1 cellular context compared by ENCODE assay signal in the genomic region with DNA sequence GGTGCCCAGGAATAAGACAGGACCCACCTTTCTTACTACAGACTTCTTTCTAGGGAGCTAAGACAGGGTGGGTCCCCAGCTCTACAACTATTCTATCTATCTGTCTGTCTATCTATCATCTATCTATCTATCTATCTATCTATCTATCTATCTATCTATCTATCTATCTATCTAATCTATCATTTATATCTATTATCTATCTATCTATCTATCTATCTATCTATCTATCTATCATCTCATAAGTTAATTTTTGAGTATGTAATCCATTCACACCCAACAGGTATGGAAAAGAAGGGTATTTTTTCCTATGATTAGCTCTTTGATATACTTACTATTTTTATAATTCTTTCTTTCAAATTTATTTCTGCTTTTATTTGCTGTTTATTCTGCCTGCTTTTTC.
TF ChIP-seq lines count a peak whose summit lies in the region.

No MANE protein-coding gene starts in this region.

TF ChIP-seq in K562, 482 proteins besides CTCF, POLR2A, EP300 and RAD21 (continued from another document):
- TF ChIP-seq, protein P1, sequence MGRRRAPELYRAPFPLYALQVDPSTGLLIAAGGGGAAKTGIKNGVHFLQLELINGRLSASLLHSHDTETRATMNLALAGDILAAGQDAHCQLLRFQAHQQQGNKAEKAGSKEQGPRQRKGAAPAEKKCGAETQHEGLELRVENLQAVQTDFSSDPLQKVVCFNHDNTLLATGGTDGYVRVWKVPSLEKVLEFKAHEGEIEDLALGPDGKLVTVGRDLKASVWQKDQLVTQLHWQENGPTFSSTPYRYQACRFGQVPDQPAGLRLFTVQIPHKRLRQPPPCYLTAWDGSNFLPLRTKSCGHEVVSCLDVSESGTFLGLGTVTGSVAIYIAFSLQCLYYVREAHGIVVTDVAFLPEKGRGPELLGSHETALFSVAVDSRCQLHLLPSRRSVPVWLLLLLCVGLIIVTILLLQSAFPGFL (CRISPR knock-in tag; IDR thresholded peaks at IDR 0.05), result no peak
- TF ChIP-seq TAF7 (tag; IDR thresholded peaks at IDR 0.05) (no peak), NUFIP1 (IDR thresholded peaks at IDR 0.05; ENCODE audit: partially characterized antibody) (no peak), TCF15 (CRISPR knock-in tag; IDR thresholded peaks at IDR 0.05) (no peak), ZFP30 (CRISPR knock-in tag; IDR thresholded peaks at IDR 0.05; ENCODE audit: borderline replicate concordance) (no peak), PTBP1 (IDR thresholded peaks at IDR 0.05; ENCODE audit: low read depth, low read length) (no peak), MTA1 (IDR thresholded peaks at IDR 0.05; ENCODE audit: borderline replicate concordance) (peak; percentile 79; the same call in 1 of the 2 replicates), GATAD2B (IDR thresholded peaks at IDR 0.05; ENCODE audit: borderline replicate concordance) (peak; percentile 97), SP1 (CRISPR knock-in tag; IDR thresholded peaks at IDR 0.05) (no peak), KAT8 (IDR thresholded peaks at IDR 0.05; ENCODE audit: low read depth) (no peak), MAFK (IDR thresholded peaks at IDR 0.05; ENCODE audit: low read length) (no peak), GATAD2A (IDR thresholded peaks at IDR 0.05) (0 out of 2 replicates have a peak, but pooled peaks have one; percentile 50), SRSF9 (IDR thresholded peaks at IDR 0.05; ENCODE audit: borderline replicate concordance, low read depth, low read length) (no peak), ZBTB17 (CRISPR knock-in tag; IDR thresholded peaks at IDR 0.05) (no peak), SP2 (IDR thresholded peaks at IDR 0.05; ENCODE audit: extremely low read depth, low read depth, low read length, poor library complexity, severe bottlenecking) (no peak), ZNF583 (CRISPR knock-in tag; IDR thresholded peaks at IDR 0.05) (no peak), ZNF232 (CRISPR knock-in tag; IDR thresholded peaks at IDR 0.05) (no peak), MCM7 (IDR thresholded peaks at IDR 0.05) (peak in 1 of 2 experiments; percentile 76; a peak in 1 of 4 replicates), E2F8 (IDR thresholded peaks at IDR 0.05; ENCODE audit: low read depth, partially characterized antibody) (no peak), GATA2 (CRISPR knock-in tag; IDR thresholded peaks at IDR 0.05) (peak; percentile 36; the same call in 1 of the 2 replicates), ZNF274 (IDR thresholded peaks at IDR 0.05; ENCODE audit: borderline replicate concordance, low read depth, low read length) (no peak), SMARCC2 (IDR thresholded peaks at IDR 0.05; ENCODE audit: low read depth) (no peak), EWSR1 (IDR thresholded peaks at IDR 0.05; ENCODE audit: borderline replicate concordance, low read depth, partially characterized antibody) (no peak), GABPB2 (CRISPR knock-in tag; conservative IDR thresholded peaks at IDR 0.05) (no peak), HOMEZ (CRISPR knock-in tag; IDR thresholded peaks at IDR 0.05) (no peak), ZNF766 (CRISPR knock-in tag; conservative IDR thresholded peaks at IDR 0.05) (no peak), ZBTB2 (IDR thresholded peaks at IDR 0.05) (peak; percentile 90), RBM39 (optimal IDR thresholded peaks at IDR 0.05; ENCODE audit: low read depth, low read length) (no peak), NR2C1 (IDR thresholded peaks at IDR 0.05) (no peak), NR2C1 (tag; IDR thresholded peaks at IDR 0.05) (no peak), ASH1L (IDR thresholded peaks at IDR 0.05; ENCODE audit: borderline replicate concordance, low read depth, partially characterized antibody) (no peak), ZNF3 (CRISPR knock-in tag; IDR thresholded peaks at IDR 0.05) (no peak)
- TF ChIP-seq, protein P2, sequence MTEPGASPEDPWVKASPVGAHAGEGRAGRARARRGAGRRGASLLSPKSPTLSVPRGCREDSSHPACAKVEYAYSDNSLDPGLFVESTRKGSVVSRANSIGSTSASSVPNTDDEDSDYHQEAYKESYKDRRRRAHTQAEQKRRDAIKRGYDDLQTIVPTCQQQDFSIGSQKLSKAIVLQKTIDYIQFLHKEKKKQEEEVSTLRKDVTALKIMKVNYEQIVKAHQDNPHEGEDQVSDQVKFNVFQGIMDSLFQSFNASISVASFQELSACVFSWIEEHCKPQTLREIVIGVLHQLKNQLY (CRISPR knock-in tag; conservative IDR thresholded peaks at IDR 0.05), result no peak
- TF ChIP-seq, protein P3, sequence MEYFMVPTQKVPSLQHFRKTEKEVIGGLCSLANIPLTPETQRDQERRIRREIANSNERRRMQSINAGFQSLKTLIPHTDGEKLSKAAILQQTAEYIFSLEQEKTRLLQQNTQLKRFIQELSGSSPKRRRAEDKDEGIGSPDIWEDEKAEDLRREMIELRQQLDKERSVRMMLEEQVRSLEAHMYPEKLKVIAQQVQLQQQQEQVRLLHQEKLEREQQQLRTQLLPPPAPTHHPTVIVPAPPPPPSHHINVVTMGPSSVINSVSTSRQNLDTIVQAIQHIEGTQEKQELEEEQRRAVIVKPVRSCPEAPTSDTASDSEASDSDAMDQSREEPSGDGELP (CRISPR knock-in tag; IDR thresholded peaks at IDR 0.05; ENCODE audit: borderline replicate concordance), result no peak
- TF ChIP-seq, protein P4, sequence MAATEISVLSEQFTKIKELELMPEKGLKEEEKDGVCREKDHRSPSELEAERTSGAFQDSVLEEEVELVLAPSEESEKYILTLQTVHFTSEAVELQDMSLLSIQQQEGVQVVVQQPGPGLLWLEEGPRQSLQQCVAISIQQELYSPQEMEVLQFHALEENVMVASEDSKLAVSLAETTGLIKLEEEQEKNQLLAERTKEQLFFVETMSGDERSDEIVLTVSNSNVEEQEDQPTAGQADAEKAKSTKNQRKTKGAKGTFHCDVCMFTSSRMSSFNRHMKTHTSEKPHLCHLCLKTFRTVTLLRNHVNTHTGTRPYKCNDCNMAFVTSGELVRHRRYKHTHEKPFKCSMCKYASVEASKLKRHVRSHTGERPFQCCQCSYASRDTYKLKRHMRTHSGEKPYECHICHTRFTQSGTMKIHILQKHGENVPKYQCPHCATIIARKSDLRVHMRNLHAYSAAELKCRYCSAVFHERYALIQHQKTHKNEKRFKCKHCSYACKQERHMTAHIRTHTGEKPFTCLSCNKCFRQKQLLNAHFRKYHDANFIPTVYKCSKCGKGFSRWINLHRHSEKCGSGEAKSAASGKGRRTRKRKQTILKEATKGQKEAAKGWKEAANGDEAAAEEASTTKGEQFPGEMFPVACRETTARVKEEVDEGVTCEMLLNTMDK (IDR thresholded peaks at IDR 0.05; ENCODE audit: borderline replicate concordance, insufficient read depth, low read depth, low read length, poor library complexity, severe bottlenecking), result no peak
